ENCODE assay signal across 23 cellular contexts in genomic region chr9:133088756-133089155, GRCh38. TPM values are rescaled to one million over a fixed set of nuclear protein-coding genes. Genes with fewer than 3 reads are reported as not detected.
DNase-seq lines count a peak whose midpoint lies in the region; ATAC-seq, FAIRE-seq and TF ChIP-seq lines count a peak whose summit lies in the region.
"Had no signal": no experiment of that assay in that cellular context is flagged by ENCODE, and none has a peak within 500 bp of the region (broad histone marks: within the 10 kb centered on the region; RNA-seq: fewer than 3 reads in every experiment).

No MANE protein-coding gene starts in this region.

- DNase-seq in activated effector memory CD4-positive, alpha-beta T cell treated with anti-CD3 and anti-CD28 coated beads, Interleukin-2, amount 50 U/mL, for 16 hours, result peak; percentile 24
- DNase-seq in activated effector memory CD4-positive, alpha-beta T cell treated with Interleukin-2 at 50 U/mL for 16 hours, result no peak
- DNase-seq in body of pancreas, result peak in 1 of 4 donors; percentile 59
- DNase-seq in iPS-NIHi11 (ENCODE audit: low spot score), result peak; percentile 7
- DNase-seq in pancreas, result no peak
- DNase-seq in GM03348 (ENCODE audit: low spot score), result no peak
- DNase-seq: 8988T; ACHN; AML-193; BE2C; Calu3; CD4-positive, alpha-beta memory T cell; GOT3; HFFc6 had no signal

- ATAC-seq in body of pancreas (peak; percentile 3), pancreas (peak in 3 of 4 donors; percentile 1 to 9 (median 1)), HG02763 (IDR thresholded peaks at IDR 0.05; ENCODE audit: unreplicated experiment) (no peak), GM21381 (IDR thresholded peaks at IDR 0.05; ENCODE audit: unreplicated experiment) (no peak)

- intact Hi-C loops in body of pancreas (cut with DNase I) (no loop called here), pancreas (cut with DNase I) (no loop called here)

- H3K27ac ChIP-seq in body of pancreas (peak overlapping the region; percentile 15 to 66 (median 38)), pancreas (peak overlapping the region in 2 of 4 donors; percentile 19 to 22)
- H3K27ac ChIP-seq: A549; BLaER1 treated with 17β-estradiol and CSF1 and Interleukin-3, amounts not matched to agents 10 nM and 100 nM had no signal

- TF ChIP-seq CTCF in body of pancreas (IDR thresholded peaks at IDR 0.05) (no peak), pancreas (IDR thresholded peaks at IDR 0.05) (no peak)

- H3K4me1 ChIP-seq in body of pancreas (peaks cover 22% of the 10 kb centered on the region), pancreas (no peaks in the 10 kb centered on the region)
- H3K4me1 ChIP-seq: A549, HAP-1 had no signal

- FAIRE-seq in pancreas (lab: Jason Lieb, UNC), result no peak
- FAIRE-seq: A549, G401.6, GM12878, GM18507, H54 had no signal

- H3K4me3 ChIP-seq in body of pancreas, result no peak overlapping the region
- no peak overlapping the region for H3K4me3 ChIP-seq in pancreas
- H3K4me3 ChIP-seq: A549; BLaER1 treated with 17β-estradiol and CSF1 and Interleukin-3, amounts not matched to agents 10 nM and 100 nM; GM12878; HAP-1 had no signal

- 32 to 71% methylated on average over 6 to 7 of the region's 7 CpGs for WGBS in body of pancreas, 2 donors
- WGBS in pancreas, 2 donors, result 44 to 47% methylated on average over 7 of the region's 7 CpGs

- no peaks in the 10 kb centered on the region for H3K27me3 ChIP-seq in body of pancreas
- H3K27me3 ChIP-seq in pancreas, result no peaks in the 10 kb centered on the region
- H3K27me3 ChIP-seq: BE2C; BLaER1 treated with 17β-estradiol and CSF1 and Interleukin-3, amounts not matched to agents 10 nM and 100 nM had no signal

- no peaks in the 10 kb centered on the region for H3K36me3 ChIP-seq in body of pancreas (replicated peaks in 1 of 2; ENCODE audit: insufficient read depth in 1 of 2, low read depth in 2 of 2)
- H3K36me3 ChIP-seq in pancreas, result no peaks in the 10 kb centered on the region
- H3K36me3 ChIP-seq: BE2C, HAP-1 had no signal

- TF ChIP-seq POLR2A in body of pancreas (IDR thresholded peaks at IDR 0.05), result peak in 2 of 3 donors; percentile 41 to 44

- H3K9me3 ChIP-seq in body of pancreas, result no peaks in the 10 kb centered on the region
- no peaks in the 10 kb centered on the region for H3K9me3 ChIP-seq in pancreas
- H3K9me3 ChIP-seq: A549; BE2C; BLaER1 treated with 17β-estradiol and CSF1 and Interleukin-3, amounts not matched to agents 10 nM and 100 nM; HAP-1 had no signal

RNA-seq across cellular contexts. Expression of gene CEL, which starts 27.0 kb away (rescaled TPM):
- total RNA-seq in body of pancreas (1,000 to 10,000 TPM; 8,438 to 9,209 TPM), pancreas (over 10,000 TPM; 11,290 to 24,413 (median 19,239) TPM)
- polyA plus RNA-seq in pancreas, result 1,000 to 10,000 TPM; 2,560 to 4,565 TPM

RNA-seq across cellular contexts. Expression of gene RALGDS, which starts 32.3 kb away (rescaled TPM):
- 10 to 100 TPM; 27.8 to 64.6 TPM for total RNA-seq in body of pancreas
- 10 to 100 TPM; 16.1 to 31.9 (median 20.3) TPM for total RNA-seq in pancreas
- 10 to 100 TPM; 56.0 to 69.7 TPM for polyA plus RNA-seq in pancreas

RNA-seq across cellular contexts. Expression of gene GTF3C5, which starts 58.0 kb away (rescaled TPM):
- total RNA-seq in body of pancreas (10 to 100 TPM; 43.1 to 57.7 TPM), pancreas (10 to 100 TPM; 17.4 to 33.0 (median 23.2) TPM)
- polyA plus RNA-seq in pancreas, result 10 to 100 TPM; 67.2 to 68.5 TPM

Comparison
In these comparisons a context has a peak if more than half of its experiments do, and no peak if none do; other contexts are left out.
1. DNase-seq: peak in activated effector memory CD4-positive, alpha-beta T cell treated with anti-CD3 and anti-CD28 coated beads, Interleukin-2, amount 50 U/mL, for 16 hours (single experiment) and iPS-NIHi11 (single experiment); none in activated effector memory CD4-positive, alpha-beta T cell treated with Interleukin-2 at 50 U/mL for 16 hours (single experiment), pancreas (0 of 6) and GM03348 (single experiment).
2. ATAC-seq: peak in body of pancreas (single experiment) and pancreas (3 of 4); none in HG02763 (single experiment) and GM21381 (single experiment).